In the genomic region with DNA sequence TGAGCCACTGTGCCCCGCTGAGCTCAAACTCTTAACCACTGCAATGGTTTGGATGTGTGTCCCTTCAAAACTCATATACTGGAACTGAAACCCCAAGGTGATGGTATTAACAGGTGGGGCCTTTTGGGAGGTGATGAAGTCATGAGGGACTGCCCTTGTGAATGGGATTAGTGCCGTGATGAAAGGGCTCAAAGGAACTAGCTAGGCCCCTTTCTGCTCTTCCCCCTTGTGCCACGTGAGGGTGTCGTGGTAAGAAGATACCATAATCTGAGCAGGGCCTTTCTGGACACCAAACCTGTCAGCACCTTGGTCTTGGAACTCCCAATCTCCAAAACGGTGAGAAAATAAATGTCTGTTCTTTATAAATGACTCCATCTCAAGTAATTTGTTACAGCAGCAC, we compare ENCODE assay signal across 30 cellular contexts. TPM values are rescaled to one million over a fixed set of nuclear protein-coding genes. Genes with fewer than 3 reads are reported as not detected.
DNase-seq lines count a peak whose midpoint lies in the region; ATAC-seq and TF ChIP-seq lines count a peak whose summit lies in the region.
"Had no signal": no experiment of that assay in that cellular context is flagged by ENCODE, and none has a peak within 500 bp of the region (broad histone marks: within the 10 kb centered on the region; RNA-seq: fewer than 3 reads in every experiment).

No MANE protein-coding gene starts in this region.

- no peak overlapping the region for H3K27ac Mint-ChIP-seq in natural killer cell treated with Interleukin-12 subunit alpha and Interleukin-12 subunit beta and Interleukin-15 and Interleukin-18, amount 100 ng/mL, for 72 hours
- H3K27ac Mint-ChIP-seq in natural killer cell = no peak overlapping the region
- no peak overlapping the region for H3K27ac Mint-ChIP-seq in activated B cell treated with CpG ODN at 0.5 μM for 24 hours
- H3K27ac Mint-ChIP-seq: activated CD8-positive, alpha-beta T cell treated with anti-CD3 and anti-CD28 coated beads for 36 hours; activated T-helper 17 cell treated with anti-CD3 and anti-CD28 coated beads, Interleukin-2, amount 50 U/mL, for 72 hours; CD4-positive, CD25-positive, alpha-beta regulatory T cell; dendritic cell treated with granulocyte-macrophage colony-stimulating factor and Interleukin-4, amounts not matched to agents 40 ng/mL and 50 ng/mL, for 4 days; stimulated activated naive CD8-positive, alpha-beta T cell treated with anti-CD3 and anti-CD28 coated beads, Interleukin-15, amount 100 ng/mL, for 72 hours had no signal

- POLR2A ChIA-PET in activated B cell treated with CpG ODN at 0.5 μM for 24 hours (lab: Charles Lee) = no interaction called here

- CTCF ChIA-PET in activated B cell treated with CpG ODN at 0.5 μM for 24 hours (lab: Charles Lee) = interaction anchor here (0.8 to 3.6 kb wide), 8 partner anchors 19 to 107 kb away, joined by 3 to 19 read pairs (median 4); a partner anchor contains a TSS

- peaks cover 0 to 3% of the 10 kb centered on the region in 2 donors for H3K4me1 Mint-ChIP-seq in natural killer cell treated with Interleukin-12 subunit alpha and Interleukin-12 subunit beta and Interleukin-15 and Interleukin-18, amount 100 ng/mL, for 72 hours (ENCODE audit: low read depth in 2 of 2)
- H3K4me1 Mint-ChIP-seq in natural killer cell (peaks cover 0 to under 1% of the 10 kb centered on the region in 2 donors), activated B cell treated with CpG ODN at 0.5 μM for 24 hours (peaks cover 6% of the 10 kb centered on the region)
- H3K4me1 Mint-ChIP-seq: activated T-helper 17 cell treated with anti-CD3 and anti-CD28 coated beads, Interleukin-2, amount 50 U/mL, for 72 hours; brain; stimulated activated naive CD8-positive, alpha-beta T cell treated with anti-CD3 and anti-CD28 coated beads, Interleukin-15, amount 100 ng/mL, for 72 hours had no signal

- H3K36me3 Mint-ChIP-seq in natural killer cell treated with Interleukin-12 subunit alpha and Interleukin-12 subunit beta and Interleukin-15 and Interleukin-18, amount 100 ng/mL, for 72 hours = no peaks in the 10 kb centered on the region
- H3K36me3 Mint-ChIP-seq in natural killer cell (no peaks in the 10 kb centered on the region), activated B cell treated with CpG ODN at 0.5 μM for 24 hours (ENCODE audit: low read depth) (no peaks in the 10 kb centered on the region)
- H3K36me3 Mint-ChIP-seq: brain; CD4-positive, CD25-positive, alpha-beta regulatory T cell had no signal

- no peak overlapping the region for H3K4me3 Mint-ChIP-seq in natural killer cell treated with Interleukin-12 subunit alpha and Interleukin-12 subunit beta and Interleukin-15 and Interleukin-18, amount 100 ng/mL, for 72 hours
- H3K4me3 Mint-ChIP-seq in natural killer cell = no peak overlapping the region
- H3K4me3 Mint-ChIP-seq in activated B cell treated with CpG ODN at 0.5 μM for 24 hours = no peak overlapping the region
- H3K4me3 Mint-ChIP-seq: activated CD8-positive, alpha-beta T cell treated with anti-CD3 and anti-CD28 coated beads for 36 hours; activated T-helper 17 cell treated with anti-CD3 and anti-CD28 coated beads, Interleukin-2, amount 50 U/mL, for 72 hours; brain; CD4-positive, CD25-positive, alpha-beta regulatory T cell; dendritic cell treated with granulocyte-macrophage colony-stimulating factor and Interleukin-4, amounts not matched to agents 40 ng/mL and 50 ng/mL, for 4 days; stimulated activated naive CD8-positive, alpha-beta T cell treated with anti-CD3 and anti-CD28 coated beads, Interleukin-15, amount 100 ng/mL, for 72 hours had no signal

- H3K27me3 Mint-ChIP-seq in natural killer cell treated with Interleukin-12 subunit alpha and Interleukin-12 subunit beta and Interleukin-15 and Interleukin-18, amount 100 ng/mL, for 72 hours = no peaks in the 10 kb centered on the region
- no peaks in the 10 kb centered on the region for H3K27me3 Mint-ChIP-seq in natural killer cell (ENCODE audit: low read depth in 2 of 2)
- H3K27me3 Mint-ChIP-seq in activated B cell treated with CpG ODN at 0.5 μM for 24 hours = no peaks in the 10 kb centered on the region
- H3K27me3 Mint-ChIP-seq: activated CD8-positive, alpha-beta T cell treated with anti-CD3 and anti-CD28 coated beads for 36 hours; activated T-helper 17 cell treated with anti-CD3 and anti-CD28 coated beads, Interleukin-2, amount 50 U/mL, for 72 hours; brain; CD4-positive, CD25-positive, alpha-beta regulatory T cell; stimulated activated naive CD8-positive, alpha-beta T cell treated with anti-CD3 and anti-CD28 coated beads, Interleukin-15, amount 100 ng/mL, for 72 hours had no signal

- intact Hi-C loops in natural killer cell (cut with micrococcal nuclease) = no loop called here
- intact Hi-C loops in activated B cell treated with CpG ODN at 0.5 μM for 24 hours (cut with micrococcal nuclease) = loop anchor here (1.0 kb wide), 1 partner anchor 103 kb away; no protein-coding TSS in a partner anchor
- intact Hi-C loops in left ventricle myocardium superior (cut with micrococcal nuclease) = no loop called here

- no peak for ATAC-seq in natural killer cell treated with Interleukin-12 subunit alpha and Interleukin-12 subunit beta and Interleukin-15 and Interleukin-18, amount 100 ng/mL, for 72 hours
- no peak for ATAC-seq in natural killer cell
- peak; percentile 67 for ATAC-seq in activated B cell treated with CpG ODN at 0.5 μM for 24 hours (ENCODE audit: low read depth)
- no peak for ATAC-seq in left ventricle myocardium superior
- ATAC-seq: A549; activated CD8-positive, alpha-beta T cell treated with anti-CD3 and anti-CD28 coated beads for 36 hours; activated T-helper 17 cell treated with anti-CD3 and anti-CD28 coated beads, Interleukin-2, amount 50 U/mL, for 72 hours; left lobe of liver; stimulated activated naive CD8-positive, alpha-beta T cell treated with anti-CD3 and anti-CD28 coated beads, Interleukin-15, amount 100 ng/mL, for 72 hours had no signal

- no peaks in the 10 kb centered on the region for H3K9me3 Mint-ChIP-seq in natural killer cell treated with Interleukin-12 subunit alpha and Interleukin-12 subunit beta and Interleukin-15 and Interleukin-18, amount 100 ng/mL, for 72 hours
- H3K9me3 Mint-ChIP-seq in natural killer cell (no peaks in the 10 kb centered on the region), activated B cell treated with CpG ODN at 0.5 μM for 24 hours (no peaks in the 10 kb centered on the region)
- H3K9me3 Mint-ChIP-seq: activated CD8-positive, alpha-beta T cell treated with anti-CD3 and anti-CD28 coated beads for 36 hours; activated T-helper 17 cell treated with anti-CD3 and anti-CD28 coated beads, Interleukin-2, amount 50 U/mL, for 72 hours; dendritic cell treated with granulocyte-macrophage colony-stimulating factor and Interleukin-4, amounts not matched to agents 40 ng/mL and 50 ng/mL, for 4 days; stimulated activated naive CD8-positive, alpha-beta T cell treated with anti-CD3 and anti-CD28 coated beads, Interleukin-15, amount 100 ng/mL, for 72 hours had no signal

- peak; percentile 6 for DNase-seq in natural killer cell treated with Interleukin-12 subunit alpha and Interleukin-12 subunit beta and Interleukin-15 and Interleukin-18, amount 100 ng/mL, for 72 hours (ENCODE audit: low spot score)
- DNase-seq in natural killer cell = no peak
- peak; percentile 26 for DNase-seq in GM19238 (ENCODE audit: insufficient read length, low spot score)
- DNase-seq in activated B cell treated with CpG ODN at 0.5 μM for 24 hours = no peak
- DNase-seq in left ventricle myocardium superior = no peak
- DNase-seq in NCI-H146 (lab: John Stamatoyannopoulos, UW) = no peak
- no peak for DNase-seq in middle frontal gyrus (ENCODE audit: extremely low spot score, low spot score)
- no peak for DNase-seq in NCI-H2029 (lab: John Stamatoyannopoulos, UW)
- DNase-seq: activated CD4-positive, CD25-positive, alpha-beta regulatory T cell treated with anti-CD3 and anti-CD28 coated beads, Interleukin-2, amount 50 U/mL, for 72 hours; activated CD8-positive, alpha-beta T cell treated with anti-CD3 and anti-CD28 coated beads for 36 hours; activated naive CD4-positive, alpha-beta T cell treated with anti-CD3 and anti-CD28 coated beads, Interleukin-2, amount 50 U/mL, for 16 hours; amniotic stem cell; CD4-positive, CD25-positive, alpha-beta regulatory T cell; DMS79 treated with DMSO at 0.1 percent for 48 hours; GF-D8; glutamatergic neuron; mesenchymal stem cell; NCI-H1092; NCI-H187 treated with DMSO at 0.1 percent for 48 hours; NCI-H524; SHP77 treated with DMSO at 0.1 percent for 48 hours; spleen; stimulated activated CD4-positive, alpha-beta T cell treated with anti-CD3 and anti-CD28 coated beads, Interleukin-2, amount 100 ng/mL, for 24 hours; stimulated activated naive CD8-positive, alpha-beta T cell treated with anti-CD3 and anti-CD28 coated beads, Interleukin-15, amount 100 ng/mL, for 72 hours had no signal

- no peak for TF ChIP-seq CTCF in natural killer cell (IDR thresholded peaks at IDR 0.05)
- no peak for TF ChIP-seq CTCF in activated B cell treated with CpG ODN at 0.5 μM for 24 hours (IDR thresholded peaks at IDR 0.05)

RNA-seq across cellular contexts. Expression of a gene that starts 45.5 kb away (rescaled TPM):
- total RNA-seq in natural killer cell treated with Interleukin-12 subunit alpha and Interleukin-12 subunit beta and Interleukin-15 and Interleukin-18, amount 100 ng/mL, for 72 hours = not detected
- under 1 TPM in 2 of 3 donors, not detected in 1; 0.54 to 0.68 TPM for total RNA-seq in natural killer cell
- not detected in 2 replicates for total RNA-seq in activated B cell treated with CpG ODN at 0.5 μM for 24 hours
- not detected for total RNA-seq in left ventricle myocardium superior
- total RNA-seq: activated CD8-positive, alpha-beta T cell treated with anti-CD3 and anti-CD28 coated beads for 36 hours; T-helper 2 cell treated with Interferon-gamma antibody and Interleukin-4, amounts not matched to agents 100 ng/mL and 5 ng/mL, for 36 hours had no signal

Comparison
In these comparisons a context has a peak if more than half of its experiments do, and no peak if none do; other contexts are left out.
1. DNase-seq: peak in natural killer cell treated with Interleukin-12 subunit alpha and Interleukin-12 subunit beta and Interleukin-15 and Interleukin-18, amount 100 ng/mL, for 72 hours (single experiment) and GM19238 (single experiment); none in natural killer cell (single experiment), activated B cell treated with CpG ODN at 0.5 μM for 24 hours (single experiment), left ventricle myocardium superior (single experiment), NCI-H146 (single experiment), middle frontal gyrus (single experiment) and NCI-H2029 (single experiment).